1 cellular context compared by ENCODE assay signal in the genomic region with DNA sequence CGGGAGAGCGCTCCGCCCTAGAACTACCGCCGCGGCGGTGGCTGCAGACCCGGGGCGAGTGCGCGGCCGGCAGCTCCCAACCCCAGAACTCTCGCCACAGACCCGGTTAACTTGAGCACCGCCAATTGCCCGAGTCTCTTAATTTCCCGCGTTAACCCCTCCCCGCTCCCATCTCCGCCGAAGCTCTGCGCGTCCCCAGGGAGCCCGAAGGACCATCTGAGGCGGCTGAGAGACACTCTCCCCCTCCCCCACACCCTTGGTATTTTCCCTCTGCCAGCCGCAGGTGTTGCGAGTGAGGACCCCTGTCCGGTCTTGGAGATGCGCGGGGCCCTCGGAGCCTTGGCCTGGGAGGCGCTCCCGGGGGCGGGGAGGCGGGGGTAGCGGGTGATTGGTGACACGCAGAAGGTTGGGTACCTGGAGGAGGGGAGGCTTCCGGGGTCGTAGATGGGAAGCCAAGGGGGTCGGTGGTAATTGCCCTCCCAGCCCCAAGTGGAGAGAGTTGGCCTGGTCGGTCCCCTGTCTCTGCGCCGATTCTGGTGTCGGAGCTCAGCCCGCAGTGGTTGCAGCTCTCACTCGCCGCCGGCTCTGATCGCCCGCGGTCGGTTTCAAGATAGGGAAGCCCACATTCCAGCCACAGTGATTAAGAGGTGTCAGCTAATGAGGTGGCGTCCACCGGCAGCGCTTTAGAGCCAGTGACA.
TF ChIP-seq lines count a peak whose summit lies in the region.

No MANE protein-coding gene starts in this region.

TF ChIP-seq in GM23338, 12 proteins besides CTCF, POLR2A, EP300 and RAD21 (continued from another document):
- TF ChIP-seq, protein P1, sequence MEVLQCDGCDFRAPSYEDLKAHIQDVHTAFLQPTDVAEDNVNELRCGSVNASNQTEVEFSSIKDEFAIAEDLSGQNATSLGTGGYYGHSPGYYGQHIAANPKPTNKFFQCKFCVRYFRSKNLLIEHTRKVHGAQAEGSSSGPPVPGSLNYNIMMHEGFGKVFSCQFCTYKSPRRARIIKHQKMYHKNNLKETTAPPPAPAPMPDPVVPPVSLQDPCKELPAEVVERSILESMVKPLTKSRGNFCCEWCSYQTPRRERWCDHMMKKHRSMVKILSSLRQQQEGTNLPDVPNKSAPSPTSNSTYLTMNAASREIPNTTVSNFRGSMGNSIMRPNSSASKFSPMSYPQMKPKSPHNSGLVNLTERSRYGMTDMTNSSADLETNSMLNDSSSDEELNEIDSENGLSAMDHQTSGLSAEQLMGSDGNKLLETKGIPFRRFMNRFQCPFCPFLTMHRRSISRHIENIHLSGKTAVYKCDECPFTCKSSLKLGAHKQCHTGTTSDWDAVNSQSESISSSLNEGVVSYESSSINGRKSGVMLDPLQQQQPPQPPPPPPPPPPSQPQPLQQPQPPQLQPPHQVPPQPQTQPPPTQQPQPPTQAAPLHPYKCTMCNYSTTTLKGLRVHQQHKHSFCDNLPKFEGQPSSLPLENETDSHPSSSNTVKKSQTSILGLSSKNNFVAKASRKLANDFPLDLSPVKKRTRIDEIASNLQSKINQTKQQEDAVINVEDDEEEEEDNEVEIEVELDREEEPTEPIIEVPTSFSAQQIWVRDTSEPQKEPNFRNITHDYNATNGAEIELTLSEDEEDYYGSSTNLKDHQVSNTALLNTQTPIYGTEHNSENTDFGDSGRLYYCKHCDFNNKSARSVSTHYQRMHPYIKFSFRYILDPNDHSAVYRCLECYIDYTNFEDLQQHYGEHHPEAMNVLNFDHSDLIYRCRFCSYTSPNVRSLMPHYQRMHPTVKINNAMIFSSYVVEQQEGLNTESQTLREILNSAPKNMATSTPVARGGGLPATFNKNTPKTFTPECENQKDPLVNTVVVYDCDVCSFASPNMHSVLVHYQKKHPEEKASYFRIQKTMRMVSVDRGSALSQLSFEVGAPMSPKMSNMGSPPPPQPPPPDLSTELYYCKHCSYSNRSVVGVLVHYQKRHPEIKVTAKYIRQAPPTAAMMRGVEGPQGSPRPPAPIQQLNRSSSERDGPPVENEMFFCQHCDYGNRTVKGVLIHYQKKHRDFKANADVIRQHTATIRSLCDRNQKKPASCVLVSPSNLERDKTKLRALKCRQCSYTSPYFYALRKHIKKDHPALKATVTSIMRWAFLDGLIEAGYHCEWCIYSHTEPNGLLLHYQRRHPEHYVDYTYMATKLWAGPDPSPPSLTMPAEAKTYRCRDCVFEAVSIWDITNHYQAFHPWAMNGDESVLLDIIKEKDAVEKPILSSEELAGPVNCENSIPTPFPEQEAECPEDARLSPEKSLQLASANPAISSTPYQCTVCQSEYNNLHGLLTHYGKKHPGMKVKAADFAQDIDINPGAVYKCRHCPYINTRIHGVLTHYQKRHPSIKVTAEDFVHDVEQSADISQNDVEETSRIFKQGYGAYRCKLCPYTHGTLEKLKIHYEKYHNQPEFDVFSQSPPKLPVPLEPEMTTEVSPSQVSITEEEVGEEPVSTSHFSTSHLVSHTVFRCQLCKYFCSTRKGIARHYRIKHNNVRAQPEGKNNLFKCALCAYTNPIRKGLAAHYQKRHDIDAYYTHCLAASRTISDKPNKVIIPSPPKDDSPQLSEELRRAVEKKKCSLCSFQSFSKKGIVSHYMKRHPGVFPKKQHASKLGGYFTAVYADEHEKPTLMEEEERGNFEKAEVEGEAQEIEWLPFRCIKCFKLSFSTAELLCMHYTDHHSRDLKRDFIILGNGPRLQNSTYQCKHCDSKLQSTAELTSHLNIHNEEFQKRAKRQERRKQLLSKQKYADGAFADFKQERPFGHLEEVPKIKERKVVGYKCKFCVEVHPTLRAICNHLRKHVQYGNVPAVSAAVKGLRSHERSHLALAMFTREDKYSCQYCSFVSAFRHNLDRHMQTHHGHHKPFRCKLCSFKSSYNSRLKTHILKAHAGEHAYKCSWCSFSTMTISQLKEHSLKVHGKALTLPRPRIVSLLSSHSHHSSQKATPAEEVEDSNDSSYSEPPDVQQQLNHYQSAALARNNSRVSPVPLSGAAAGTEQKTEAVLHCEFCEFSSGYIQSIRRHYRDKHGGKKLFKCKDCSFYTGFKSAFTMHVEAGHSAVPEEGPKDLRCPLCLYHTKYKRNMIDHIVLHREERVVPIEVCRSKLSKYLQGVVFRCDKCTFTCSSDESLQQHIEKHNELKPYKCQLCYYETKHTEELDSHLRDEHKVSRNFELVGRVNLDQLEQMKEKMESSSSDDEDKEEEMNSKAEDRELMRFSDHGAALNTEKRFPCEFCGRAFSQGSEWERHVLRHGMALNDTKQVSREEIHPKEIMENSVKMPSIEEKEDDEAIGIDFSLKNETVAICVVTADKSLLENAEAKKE (CRISPR knock-in tag; IDR thresholded peaks at IDR 0.05): no peak
- TF ChIP-seq EZH2 (IDR thresholded peaks at IDR 0.05; ENCODE audit: low read depth, unreplicated experiment) (no peak), CREB1 (CRISPR knock-in tag; IDR thresholded peaks at IDR 0.05; ENCODE audit: low read depth) (no peak), EZH2phosphoT487 (IDR thresholded peaks at IDR 0.05; ENCODE audit: unreplicated experiment) (no peak), ZNF331 (CRISPR knock-in tag; IDR thresholded peaks at IDR 0.05; ENCODE audit: low read depth) (no peak), NANOG (IDR thresholded peaks at IDR 0.05; ENCODE audit: borderline replicate concordance) (no peak), STAT1 (IDR thresholded peaks at IDR 0.05; ENCODE audit: unreplicated experiment) (no peak), ZNF114 (CRISPR knock-in tag; IDR thresholded peaks at IDR 0.05) (no peak), POLR2AphosphoS5 (IDR thresholded peaks at IDR 0.05; ENCODE audit: low read depth) (no peak)
- TF ChIP-seq, protein P2, sequence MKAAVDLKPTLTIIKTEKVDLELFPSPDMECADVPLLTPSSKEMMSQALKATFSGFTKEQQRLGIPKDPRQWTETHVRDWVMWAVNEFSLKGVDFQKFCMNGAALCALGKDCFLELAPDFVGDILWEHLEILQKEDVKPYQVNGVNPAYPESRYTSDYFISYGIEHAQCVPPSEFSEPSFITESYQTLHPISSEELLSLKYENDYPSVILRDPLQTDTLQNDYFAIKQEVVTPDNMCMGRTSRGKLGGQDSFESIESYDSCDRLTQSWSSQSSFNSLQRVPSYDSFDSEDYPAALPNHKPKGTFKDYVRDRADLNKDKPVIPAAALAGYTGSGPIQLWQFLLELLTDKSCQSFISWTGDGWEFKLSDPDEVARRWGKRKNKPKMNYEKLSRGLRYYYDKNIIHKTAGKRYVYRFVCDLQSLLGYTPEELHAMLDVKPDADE (IDR thresholded peaks at IDR 0.05): no peak
- TF ChIP-seq, protein P3, sequence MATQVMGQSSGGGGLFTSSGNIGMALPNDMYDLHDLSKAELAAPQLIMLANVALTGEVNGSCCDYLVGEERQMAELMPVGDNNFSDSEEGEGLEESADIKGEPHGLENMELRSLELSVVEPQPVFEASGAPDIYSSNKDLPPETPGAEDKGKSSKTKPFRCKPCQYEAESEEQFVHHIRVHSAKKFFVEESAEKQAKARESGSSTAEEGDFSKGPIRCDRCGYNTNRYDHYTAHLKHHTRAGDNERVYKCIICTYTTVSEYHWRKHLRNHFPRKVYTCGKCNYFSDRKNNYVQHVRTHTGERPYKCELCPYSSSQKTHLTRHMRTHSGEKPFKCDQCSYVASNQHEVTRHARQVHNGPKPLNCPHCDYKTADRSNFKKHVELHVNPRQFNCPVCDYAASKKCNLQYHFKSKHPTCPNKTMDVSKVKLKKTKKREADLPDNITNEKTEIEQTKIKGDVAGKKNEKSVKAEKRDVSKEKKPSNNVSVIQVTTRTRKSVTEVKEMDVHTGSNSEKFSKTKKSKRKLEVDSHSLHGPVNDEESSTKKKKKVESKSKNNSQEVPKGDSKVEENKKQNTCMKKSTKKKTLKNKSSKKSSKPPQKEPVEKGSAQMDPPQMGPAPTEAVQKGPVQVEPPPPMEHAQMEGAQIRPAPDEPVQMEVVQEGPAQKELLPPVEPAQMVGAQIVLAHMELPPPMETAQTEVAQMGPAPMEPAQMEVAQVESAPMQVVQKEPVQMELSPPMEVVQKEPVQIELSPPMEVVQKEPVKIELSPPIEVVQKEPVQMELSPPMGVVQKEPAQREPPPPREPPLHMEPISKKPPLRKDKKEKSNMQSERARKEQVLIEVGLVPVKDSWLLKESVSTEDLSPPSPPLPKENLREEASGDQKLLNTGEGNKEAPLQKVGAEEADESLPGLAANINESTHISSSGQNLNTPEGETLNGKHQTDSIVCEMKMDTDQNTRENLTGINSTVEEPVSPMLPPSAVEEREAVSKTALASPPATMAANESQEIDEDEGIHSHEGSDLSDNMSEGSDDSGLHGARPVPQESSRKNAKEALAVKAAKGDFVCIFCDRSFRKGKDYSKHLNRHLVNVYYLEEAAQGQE (IDR thresholded peaks at IDR 0.05; ENCODE audit: unreplicated experiment): no peak
